20 cellular contexts compared by ENCODE assay signal in genomic region chr20:43564993-43565757, GRCh38. TPM values are rescaled to one million over a fixed set of nuclear protein-coding genes. Genes with fewer than 3 reads are reported as not detected.
DNase-seq lines count a peak whose midpoint lies in the region; ATAC-seq lines count a peak whose summit lies in the region.
"Had no signal": no experiment of that assay in that cellular context is flagged by ENCODE, and none has a peak within 500 bp of the region (broad histone marks: within the 10 kb centered on the region; RNA-seq: fewer than 3 reads in every experiment).

No MANE protein-coding gene starts in this region.

- H3K9me3 ChIP-seq in T-helper 17 cell (ENCODE audit: control insufficient read depth, low read length, poor library complexity, severe bottlenecking): no peaks in the 10 kb centered on the region
- H3K9me3 ChIP-seq: gastroesophageal sphincter, thoracic aorta had no signal

- H3K27ac Mint-ChIP-seq in T-helper 17 cell: peak overlapping the region; percentile 3
- H3K27ac Mint-ChIP-seq: T-helper 1 cell treated with Interleukin-12 subunit alpha and Interleukin-12 subunit beta and Interleukin-4 antibody, amounts not matched to agents 30 μg/mL and 1 μg/mL, for 36 hours had no signal

- no peak overlapping the region for H3K4me3 Mint-ChIP-seq in T-helper 17 cell
- H3K4me3 Mint-ChIP-seq: T-helper 1 cell treated with Interleukin-12 subunit alpha and Interleukin-12 subunit beta and Interleukin-4 antibody, amounts not matched to agents 30 μg/mL and 1 μg/mL, for 36 hours had no signal

- DNase-seq in ELF-1 (ENCODE audit: low read depth, low spot score): peak; percentile 29
- no peak for DNase-seq in T-helper 17 cell
- DNase-seq in hypothalamus (lab: John Stamatoyannopoulos, UW): peak in 43 of 51 donors; percentile 14 to 86 (median 53)
- DNase-seq in posterior vena cava (ENCODE audit: low spot score): peak; percentile 72
- DNase-seq in mesenteric fat pad (ENCODE audit: low spot score): no peak
- DNase-seq in cortex of kidney (lab: John Stamatoyannopoulos, UW): no peak
- DNase-seq in NOMO-1 treated with DMSO at 0.1 percent for 48 hours (lab: John Stamatoyannopoulos, UW; ENCODE audit: unreplicated experiment): no peak
- DNase-seq: activated CD8-positive, alpha-beta memory T cell treated with anti-CD3 and anti-CD28 coated beads, Interleukin-2, amount 50 U/mL, for 4 hours; DMS 273 treated with DMSO at 0.1 percent for 48 hours; erythroblast; GDM1; KG1; NCI-H187 treated with DMSO at 0.1 percent for 48 hours; NCI-H748 treated with DMSO at 0.1 percent for 48 hours; right cardiac atrium; stimulated activated CD4-positive, alpha-beta T cell treated with anti-CD3 and anti-CD28 coated beads, Interleukin-15, amount 100 ng/mL, for 24 hours had no signal

- no peaks in the 10 kb centered on the region for H3K27me3 Mint-ChIP-seq in T-helper 17 cell

- ATAC-seq in T-helper 17 cell: no peak
- no peak for ATAC-seq in HG02588 (IDR thresholded peaks at IDR 0.05; ENCODE audit: unreplicated experiment)
- ATAC-seq: gastroesophageal sphincter, right cardiac atrium had no signal

- intact Hi-C loops in posterior vena cava (cut with DNase I): no loop called here

- H3K36me3 Mint-ChIP-seq in T-helper 17 cell (ENCODE audit: low read depth): no peaks in the 10 kb centered on the region

- no peaks in the 10 kb centered on the region for H3K4me1 Mint-ChIP-seq in T-helper 17 cell

RNA-seq across cellular contexts. Expression of gene SGK2, which starts 6.3 kb away (rescaled TPM):
- total RNA-seq in T-helper 17 cell (1 to 10 TPM in 1 of 2 donors, under 1 TPM in 1; 0.52 to 1.7 TPM), posterior vena cava (1 to 10 TPM in 1 of 2 donors, under 1 TPM in 1; 0.76 to 1.3 TPM), mesenteric fat pad (14.0 TPM)

RNA-seq across cellular contexts. Expression of gene IFT52, which starts 25.6 kb away (rescaled TPM):
- total RNA-seq in T-helper 17 cell (10 to 100 TPM; 13.6 to 15.5 TPM), posterior vena cava (10 to 100 TPM; 26.7 to 30.1 TPM), mesenteric fat pad (25.9 TPM)

RNA-seq across cellular contexts. Expression of gene L3MBTL1, which starts 57.7 kb away (rescaled TPM):
- total RNA-seq in T-helper 17 cell (10 to 100 TPM in 1 of 2 donors, 1 to 10 TPM in 1; 9.9 to 11.6 TPM), posterior vena cava (1 to 10 TPM; 6.7 to 7.1 TPM), mesenteric fat pad (8.4 TPM)

Comparison
In these comparisons a context has a peak if more than half of its experiments do, and no peak if none do; other contexts are left out.
1. DNase-seq: peak in ELF-1 (single experiment), hypothalamus (43 of 51) and posterior vena cava (single experiment); none in T-helper 17 cell (0 of 3), mesenteric fat pad (single experiment), cortex of kidney (single experiment) and NOMO-1 treated with DMSO at 0.1 percent for 48 hours (single experiment).